In genomic region chr13:70923863-70924752, GRCh38 we compare ENCODE assay signal across 14 cellular contexts.
DNase-seq lines count a peak whose midpoint lies in the region; ATAC-seq and TF ChIP-seq lines count a peak whose summit lies in the region.
"Had no signal": no experiment of that assay in that cellular context is flagged by ENCODE, and none has a peak within 500 bp of the region (broad histone marks: within the 10 kb centered on the region; RNA-seq: fewer than 3 reads in every experiment).

No MANE protein-coding gene starts in this region.

- TF ChIP-seq EP300 in stomach (IDR thresholded peaks at IDR 0.05), result no peak

- H3K9me3 ChIP-seq in upper lobe of right lung, result no peaks in the 10 kb centered on the region
- H3K9me3 ChIP-seq in stomach, result peaks cover 0 to 5% (median 0%) of the 10 kb centered on the region in 4 donors

- H3K9me3 Mint-ChIP-seq in chondrocyte (ENCODE audit: low read depth) (no peaks in the 10 kb centered on the region), neural crest cell (no peaks in the 10 kb centered on the region)

- intact Hi-C loops in upper lobe of right lung (cut with DNase I) (no loop called here), stomach (cut with DNase I; ENCODE audit: low total_unique reads) (no loop called here)

- H3K4me1 ChIP-seq in upper lobe of right lung, result no peaks in the 10 kb centered on the region
- H3K4me1 ChIP-seq in stomach, result no peaks in the 10 kb centered on the region

- TF ChIP-seq CTCF in chondrocyte (IDR thresholded peaks at IDR 0.05) (no peak), neural crest cell (conservative IDR thresholded peaks at IDR 0.05) (no peak), upper lobe of right lung (IDR thresholded peaks at IDR 0.05) (no peak), stomach (IDR thresholded peaks at IDR 0.05) (no peak)

- H3K27ac Mint-ChIP-seq in chondrocyte (ENCODE audit: unreplicated experiment), result no peak overlapping the region
- H3K27ac Mint-ChIP-seq in neural crest cell (ENCODE audit: unreplicated experiment), result peak overlapping the region; percentile 71
- H3K27ac Mint-ChIP-seq: CD8-positive, alpha-beta T cell had no signal

- 83 to 96% (median 88%) methylated on average over 32 to 38 of the region's 38 CpGs for WGBS in stomach, 5 donors

- peaks cover 4% of the 10 kb centered on the region for H3K4me1 Mint-ChIP-seq in chondrocyte (ENCODE audit: low read depth)
- H3K4me1 Mint-ChIP-seq in neural crest cell, result no peaks in the 10 kb centered on the region

- TF ChIP-seq POLR2A in stomach (IDR thresholded peaks at IDR 0.05), result no peak

- DNase-seq in amniotic epithelial cell (ENCODE audit: low read depth) (peak; percentile 7), chondrocyte (ENCODE audit: low spot score) (peak; percentile 78), neural crest cell (ENCODE audit: low read depth, low spot score) (no peak), upper lobe of right lung (peak; percentile 51), stomach (no peak), SIG-M5 (lab: John Stamatoyannopoulos, UW) (no peak)
- DNase-seq: CD8-positive, alpha-beta T cell; GF-D8; GOT3; KBM-7; NCI-H1436 treated with DMSO at 0.1 percent for 48 hours; NCI-H226; NCI-H526 had no signal

- H3K27me3 Mint-ChIP-seq in chondrocyte (ENCODE audit: low read depth) (no peaks in the 10 kb centered on the region), neural crest cell (ENCODE audit: low read depth) (no peaks in the 10 kb centered on the region)

- H3K36me3 ChIP-seq in upper lobe of right lung (no peaks in the 10 kb centered on the region), stomach (no peaks in the 10 kb centered on the region)

- ATAC-seq in upper lobe of right lung (peak; percentile 39), HG03460 (IDR thresholded peaks at IDR 0.05; ENCODE audit: unreplicated experiment) (no peak)
- ATAC-seq: CD8-positive, alpha-beta T cell had no signal

- H3K27me3 ChIP-seq in upper lobe of right lung (no peaks in the 10 kb centered on the region), stomach (no peaks in the 10 kb centered on the region)

- H3K36me3 Mint-ChIP-seq in chondrocyte (ENCODE audit: low read depth) (no peaks in the 10 kb centered on the region), neural crest cell (ENCODE audit: low read depth) (no peaks in the 10 kb centered on the region)
- H3K36me3 Mint-ChIP-seq: CD8-positive, alpha-beta T cell had no signal

- H3K4me3 ChIP-seq in upper lobe of right lung, result no peak overlapping the region
- H3K4me3 ChIP-seq in stomach, result no peak overlapping the region

- no peak overlapping the region for H3K4me3 Mint-ChIP-seq in chondrocyte (ENCODE audit: unreplicated experiment)
- H3K4me3 Mint-ChIP-seq in neural crest cell, result no peak overlapping the region
- H3K4me3 Mint-ChIP-seq: CD8-positive, alpha-beta T cell had no signal

- H3K27ac ChIP-seq in upper lobe of right lung, result no peak overlapping the region
- no peak overlapping the region for H3K27ac ChIP-seq in stomach

Comparison
In these comparisons a context has a peak if more than half of its experiments do, and no peak if none do; other contexts are left out.
1. DNase-seq: peak in amniotic epithelial cell (single experiment), chondrocyte (single experiment) and upper lobe of right lung (single experiment); none in neural crest cell (single experiment), stomach (single experiment) and SIG-M5 (single experiment).